8 cellular contexts compared by ENCODE assay signal in genomic region chr1:37975083-37975482, GRCh38. TPM values are rescaled to one million over a fixed set of nuclear protein-coding genes. Genes with fewer than 3 reads are reported as not detected.
A peak's percentile ranks its signal among the peaks of the same experiment; 100 is the strongest.
DNase-seq lines count a peak whose midpoint lies in the region; FAIRE-seq and TF ChIP-seq lines count a peak whose summit lies in the region.
"Not testable (repeated sequence)": the region's sequence is repeated elsewhere in the genome, so short reads cannot be mapped to it uniquely, and the experiment has no call there.

No MANE protein-coding gene starts in this region.

- H3K9me3 Mint-ChIP-seq in activated naive CD4-positive, alpha-beta T cell treated with anti-CD3 and anti-CD28 coated beads, Interleukin-2, amount 10 ng/mL, durations not matched to agents 7 days and 5 days: not testable (repeated sequence)

- H3K4me3 ChIP-seq in AG10803 (ENCODE audit: low read length); GM12864 (ENCODE audit: low read depth, low read length); OCI-LY1 (ENCODE audit: low read depth, low read length, poor library complexity, severe bottlenecking); kidney (ENCODE audit: low read length in 2 of 2): not testable (repeated sequence)

- CTCF ChIA-PET in activated naive CD4-positive, alpha-beta T cell treated with anti-CD3 and anti-CD28 coated beads, Interleukin-2, amount 10 ng/mL, durations not matched to agents 7 days and 5 days (lab: Charles Lee): interaction anchor here (1.2 to 1.3 kb wide), 2 partner anchors 84 to 283 kb away, joined by 3 to 5 read pairs; partner anchors contain the start of gene CDCA8

- H3K36me3 ChIP-seq in OCI-LY1 (ENCODE audit: insufficient read depth, low read length): peaks cover 79% of the 10 kb centered on the region
- H3K36me3 ChIP-seq in kidney (ENCODE audit: control insufficient read depth in 1 of 2, insufficient read depth in 2 of 2, low read length in 2 of 2): peaks cover 26 to 33% of the 10 kb centered on the region in 2 donors

- H3K4me1 Mint-ChIP-seq in activated naive CD4-positive, alpha-beta T cell treated with anti-CD3 and anti-CD28 coated beads, Interleukin-2, amount 10 ng/mL, durations not matched to agents 7 days and 5 days: not testable (repeated sequence)

- H3K27ac ChIP-seq in OCI-LY1 (ENCODE audit: low read depth, low read length, poor library complexity, severe bottlenecking); kidney (ENCODE audit: low read depth in 2 of 2, low read length in 2 of 2): not testable (repeated sequence)

- peak; percentile 70 for TF ChIP-seq CTCF in AG10803 (conservative IDR thresholded peaks at IDR 0.05; ENCODE audit: low read length)
- TF ChIP-seq CTCF in GM12864 (IDR thresholded peaks at IDR 0.05; ENCODE audit: low read depth, low read length, missing control alignments): peak; percentile 41
- peak; percentile 47; the same call in 1 of the 2 replicates for TF ChIP-seq CTCF in OCI-LY1 (IDR thresholded peaks at IDR 0.05; ENCODE audit: low read length)
- TF ChIP-seq CTCF in kidney (IDR thresholded peaks at IDR 0.05; ENCODE audit: borderline replicate concordance, extremely low read depth, insufficient read depth): peak; percentile 63

- not testable (repeated sequence) for H3K27me3 ChIP-seq in OCI-LY1 (ENCODE audit: insufficient read depth, low read length)

- FAIRE-seq in kidney (lab: Jason Lieb, UNC): not testable (repeated sequence)

- not testable (repeated sequence) for H3K9me2 ChIP-seq in OCI-LY1 (ENCODE audit: low read depth, low read length)

- intact Hi-C loops in kidney (cut with DNase I): not testable (repeated sequence)

- not testable (repeated sequence) for H3K4me1 ChIP-seq in OCI-LY1 (ENCODE audit: insufficient read depth, low read length, severe bottlenecking); kidney (ENCODE audit: control insufficient read depth in 1 of 2, insufficient read depth in 1 of 2, low read depth in 1 of 2, low read length in 2 of 2)

- H3F3A ChIP-seq in OCI-LY1 (ENCODE audit: insufficient read depth, low read length): not testable (repeated sequence)

- H3K27me3 Mint-ChIP-seq in activated naive CD4-positive, alpha-beta T cell treated with anti-CD3 and anti-CD28 coated beads, Interleukin-2, amount 10 ng/mL, durations not matched to agents 7 days and 5 days: not testable (repeated sequence)

- H2AFZ ChIP-seq in OCI-LY1 (ENCODE audit: low read length): not testable (repeated sequence)

- H4K20me1 ChIP-seq in OCI-LY1 (ENCODE audit: insufficient read depth, low read length): not testable (repeated sequence)

- not testable (repeated sequence) for H3K27ac Mint-ChIP-seq in activated naive CD4-positive, alpha-beta T cell treated with anti-CD3 and anti-CD28 coated beads, Interleukin-2, amount 10 ng/mL, durations not matched to agents 7 days and 5 days

- not testable (repeated sequence) for H3K9me3 ChIP-seq in OCI-LY1 (ENCODE audit: low read length); kidney (ENCODE audit: control insufficient read depth in 1 of 2, low read length in 2 of 2)

- not testable (repeated sequence) for H3K9ac ChIP-seq in OCI-LY1 (ENCODE audit: low read length)
- peak overlapping the region in 1 of 2 donors; percentile 19 for H3K9ac ChIP-seq in kidney (ENCODE audit: low read length in 2 of 2)

- peaks cover 73% of the 10 kb centered on the region for H3K36me3 Mint-ChIP-seq in activated naive CD4-positive, alpha-beta T cell treated with anti-CD3 and anti-CD28 coated beads, Interleukin-2, amount 10 ng/mL, durations not matched to agents 7 days and 5 days

- DNase-seq in AG10803 (ENCODE audit: low read depth) (peak; percentile 73), MV-4-11 (lab: John Stamatoyannopoulos, UW) (peak; percentile 19), erythroblast (lab: John Stamatoyannopoulos, UW) (peak; percentile 54 to 71), retina (peak; percentile 19)
- not testable (repeated sequence) for DNase-seq in GM12864 (ENCODE audit: low read depth); kidney
- DNase-seq in activated naive CD4-positive, alpha-beta T cell treated with anti-CD3 and anti-CD28 coated beads, Interleukin-2, amount 10 ng/mL, durations not matched to agents 7 days and 5 days: peak; percentile 25

- H3K4me2 ChIP-seq in OCI-LY1 (ENCODE audit: low read length): not testable (repeated sequence)

- H3K4me3 Mint-ChIP-seq in activated naive CD4-positive, alpha-beta T cell treated with anti-CD3 and anti-CD28 coated beads, Interleukin-2, amount 10 ng/mL, durations not matched to agents 7 days and 5 days: not testable (repeated sequence)

- not testable (repeated sequence) for H3K79me2 ChIP-seq in OCI-LY1 (ENCODE audit: insufficient read depth, low read length)

- not testable (repeated sequence) for TF ChIP-seq POLR2A in erythroblast (IDR thresholded peaks at IDR 0.05; ENCODE audit: low read length)

RNA-seq across cellular contexts. Expression of gene SF3A3, which starts 14.7 kb away (rescaled TPM):
- 50.7 TPM for total RNA-seq in kidney
- 28.7 TPM for polyA plus RNA-seq in kidney (ENCODE audit: insufficient read depth, low read depth, low replicate concordance)

RNA-seq across cellular contexts. Expression of gene INPP5B, which starts 28.2 kb away (rescaled TPM):
- total RNA-seq in kidney: 32.9 TPM
- polyA plus RNA-seq in kidney (ENCODE audit: insufficient read depth, low read depth, low replicate concordance): 8.4 TPM

RNA-seq across cellular contexts. Expression of gene FHL3, which starts 30.2 kb away (rescaled TPM):
- 19.6 TPM for total RNA-seq in kidney
- 8.2 TPM for polyA plus RNA-seq in kidney (ENCODE audit: insufficient read depth, low read depth, low replicate concordance)

RNA-seq across cellular contexts. Expression of gene UTP11, which starts 37.5 kb away (rescaled TPM):
- 26.2 TPM for total RNA-seq in kidney
- 24.2 TPM for polyA plus RNA-seq in kidney (ENCODE audit: insufficient read depth, low read depth, low replicate concordance)
